In genomic region chr16:66434619-66435430, GRCh38 we compare ENCODE assay signal across 1 cellular context.
TF ChIP-seq lines count a peak whose summit lies in the region.

No MANE protein-coding gene starts in this region.

TF ChIP-seq in HepG2, 621 proteins besides CTCF, POLR2A, EP300 and RAD21 (continued from another document and continues in another):
- TF ChIP-seq ATF7-NPFF (CRISPR knock-in tag; IDR thresholded peaks at IDR 0.05; ENCODE audit: low read depth) (no peak), HMG20B (CRISPR knock-in tag; conservative IDR thresholded peaks at IDR 0.05) (0 out of 2 replicates have a peak, but pooled peaks have one; percentile 24), ZNF124 (CRISPR knock-in tag; IDR thresholded peaks at IDR 0.05) (peak; percentile 26; the same call in 1 of the 2 replicates), ZNF407 (CRISPR knock-in tag; IDR thresholded peaks at IDR 0.05; ENCODE audit: not compliant biosample characterization) (no peak), ZNF562 (CRISPR knock-in tag; IDR thresholded peaks at IDR 0.05; ENCODE audit: borderline replicate concordance) (no peak), GMEB1 (CRISPR knock-in tag; IDR thresholded peaks at IDR 0.05; ENCODE audit: borderline replicate concordance) (no peak; the same call in 1 of the 2 replicates), HOXA5 (CRISPR knock-in tag; IDR thresholded peaks at IDR 0.05) (no peak), THAP11 (CRISPR knock-in tag; IDR thresholded peaks at IDR 0.05) (peak; percentile 44; the same call in 1 of the 2 replicates), ZNF670 (CRISPR knock-in tag; IDR thresholded peaks at IDR 0.05; ENCODE audit: borderline replicate concordance) (0 out of 2 replicates have a peak, but pooled peaks have one; percentile 12), ZNF776 (CRISPR knock-in tag; IDR thresholded peaks at IDR 0.05) (no peak), ZNF256 (CRISPR knock-in tag; conservative IDR thresholded peaks at IDR 0.05) (no peak), SYNCRIP (IDR thresholded peaks at IDR 0.05; ENCODE audit: insufficient read depth, low read depth, low read length) (no peak), IRX3 (CRISPR knock-in tag; IDR thresholded peaks at IDR 0.05; ENCODE audit: borderline replicate concordance, low read depth) (no peak), PRDM15 (CRISPR knock-in tag; IDR thresholded peaks at IDR 0.05) (peak; percentile 32; the same call in 1 of the 2 replicates), ZNF790 (CRISPR knock-in tag; IDR thresholded peaks at IDR 0.05; ENCODE audit: borderline replicate concordance) (no peak), PRPF4 (IDR thresholded peaks at IDR 0.05; ENCODE audit: low read depth, low read length, poor library complexity, severe bottlenecking) (no peak), ZNF280B (CRISPR knock-in tag; IDR thresholded peaks at IDR 0.05; ENCODE audit: borderline replicate concordance) (no peak), ZMYM2 (CRISPR knock-in tag; IDR thresholded peaks at IDR 0.05) (no peak)
- TF ChIP-seq, protein P1, sequence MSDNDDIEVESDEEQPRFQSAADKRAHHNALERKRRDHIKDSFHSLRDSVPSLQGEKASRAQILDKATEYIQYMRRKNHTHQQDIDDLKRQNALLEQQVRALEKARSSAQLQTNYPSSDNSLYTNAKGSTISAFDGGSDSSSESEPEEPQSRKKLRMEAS (IDR thresholded peaks at IDR 0.05): peak; percentile 69
- TF ChIP-seq, protein P2, sequence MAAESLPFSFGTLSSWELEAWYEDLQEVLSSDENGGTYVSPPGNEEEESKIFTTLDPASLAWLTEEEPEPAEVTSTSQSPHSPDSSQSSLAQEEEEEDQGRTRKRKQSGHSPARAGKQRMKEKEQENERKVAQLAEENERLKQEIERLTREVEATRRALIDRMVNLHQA (CRISPR knock-in tag; IDR thresholded peaks at IDR 0.05): no peak
- TF ChIP-seq, protein P3, sequence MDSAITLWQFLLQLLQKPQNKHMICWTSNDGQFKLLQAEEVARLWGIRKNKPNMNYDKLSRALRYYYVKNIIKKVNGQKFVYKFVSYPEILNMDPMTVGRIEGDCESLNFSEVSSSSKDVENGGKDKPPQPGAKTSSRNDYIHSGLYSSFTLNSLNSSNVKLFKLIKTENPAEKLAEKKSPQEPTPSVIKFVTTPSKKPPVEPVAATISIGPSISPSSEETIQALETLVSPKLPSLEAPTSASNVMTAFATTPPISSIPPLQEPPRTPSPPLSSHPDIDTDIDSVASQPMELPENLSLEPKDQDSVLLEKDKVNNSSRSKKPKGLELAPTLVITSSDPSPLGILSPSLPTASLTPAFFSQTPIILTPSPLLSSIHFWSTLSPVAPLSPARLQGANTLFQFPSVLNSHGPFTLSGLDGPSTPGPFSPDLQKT (CRISPR knock-in tag; IDR thresholded peaks at IDR 0.05; ENCODE audit: borderline replicate concordance): no peak
- TF ChIP-seq, protein P4, sequence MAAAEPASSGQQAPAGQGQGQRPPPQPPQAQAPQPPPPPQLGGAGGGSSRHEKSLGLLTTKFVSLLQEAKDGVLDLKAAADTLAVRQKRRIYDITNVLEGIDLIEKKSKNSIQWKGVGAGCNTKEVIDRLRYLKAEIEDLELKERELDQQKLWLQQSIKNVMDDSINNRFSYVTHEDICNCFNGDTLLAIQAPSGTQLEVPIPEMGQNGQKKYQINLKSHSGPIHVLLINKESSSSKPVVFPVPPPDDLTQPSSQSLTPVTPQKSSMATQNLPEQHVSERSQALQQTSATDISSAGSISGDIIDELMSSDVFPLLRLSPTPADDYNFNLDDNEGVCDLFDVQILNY (CRISPR knock-in tag; conservative IDR thresholded peaks at IDR 0.05): no peak
- TF ChIP-seq, protein P5, sequence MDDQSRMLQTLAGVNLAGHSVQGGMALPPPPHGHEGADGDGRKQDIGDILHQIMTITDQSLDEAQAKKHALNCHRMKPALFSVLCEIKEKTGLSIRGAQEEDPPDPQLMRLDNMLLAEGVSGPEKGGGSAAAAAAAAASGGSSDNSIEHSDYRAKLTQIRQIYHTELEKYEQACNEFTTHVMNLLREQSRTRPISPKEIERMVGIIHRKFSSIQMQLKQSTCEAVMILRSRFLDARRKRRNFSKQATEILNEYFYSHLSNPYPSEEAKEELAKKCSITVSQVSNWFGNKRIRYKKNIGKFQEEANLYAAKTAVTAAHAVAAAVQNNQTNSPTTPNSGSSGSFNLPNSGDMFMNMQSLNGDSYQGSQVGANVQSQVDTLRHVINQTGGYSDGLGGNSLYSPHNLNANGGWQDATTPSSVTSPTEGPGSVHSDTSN (CRISPR knock-in tag; IDR thresholded peaks at IDR 0.05; ENCODE audit: borderline replicate concordance): no peak
- TF ChIP-seq, protein P6, sequence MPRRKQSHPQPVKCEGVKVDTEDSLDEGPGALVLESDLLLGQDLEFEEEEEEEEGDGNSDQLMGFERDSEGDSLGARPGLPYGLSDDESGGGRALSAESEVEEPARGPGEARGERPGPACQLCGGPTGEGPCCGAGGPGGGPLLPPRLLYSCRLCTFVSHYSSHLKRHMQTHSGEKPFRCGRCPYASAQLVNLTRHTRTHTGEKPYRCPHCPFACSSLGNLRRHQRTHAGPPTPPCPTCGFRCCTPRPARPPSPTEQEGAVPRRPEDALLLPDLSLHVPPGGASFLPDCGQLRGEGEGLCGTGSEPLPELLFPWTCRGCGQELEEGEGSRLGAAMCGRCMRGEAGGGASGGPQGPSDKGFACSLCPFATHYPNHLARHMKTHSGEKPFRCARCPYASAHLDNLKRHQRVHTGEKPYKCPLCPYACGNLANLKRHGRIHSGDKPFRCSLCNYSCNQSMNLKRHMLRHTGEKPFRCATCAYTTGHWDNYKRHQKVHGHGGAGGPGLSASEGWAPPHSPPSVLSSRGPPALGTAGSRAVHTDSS (CRISPR knock-in tag; conservative IDR thresholded peaks at IDR 0.05): no peak
